Comparison of ENCODE assay signal across 8 cellular contexts in the genomic region with DNA sequence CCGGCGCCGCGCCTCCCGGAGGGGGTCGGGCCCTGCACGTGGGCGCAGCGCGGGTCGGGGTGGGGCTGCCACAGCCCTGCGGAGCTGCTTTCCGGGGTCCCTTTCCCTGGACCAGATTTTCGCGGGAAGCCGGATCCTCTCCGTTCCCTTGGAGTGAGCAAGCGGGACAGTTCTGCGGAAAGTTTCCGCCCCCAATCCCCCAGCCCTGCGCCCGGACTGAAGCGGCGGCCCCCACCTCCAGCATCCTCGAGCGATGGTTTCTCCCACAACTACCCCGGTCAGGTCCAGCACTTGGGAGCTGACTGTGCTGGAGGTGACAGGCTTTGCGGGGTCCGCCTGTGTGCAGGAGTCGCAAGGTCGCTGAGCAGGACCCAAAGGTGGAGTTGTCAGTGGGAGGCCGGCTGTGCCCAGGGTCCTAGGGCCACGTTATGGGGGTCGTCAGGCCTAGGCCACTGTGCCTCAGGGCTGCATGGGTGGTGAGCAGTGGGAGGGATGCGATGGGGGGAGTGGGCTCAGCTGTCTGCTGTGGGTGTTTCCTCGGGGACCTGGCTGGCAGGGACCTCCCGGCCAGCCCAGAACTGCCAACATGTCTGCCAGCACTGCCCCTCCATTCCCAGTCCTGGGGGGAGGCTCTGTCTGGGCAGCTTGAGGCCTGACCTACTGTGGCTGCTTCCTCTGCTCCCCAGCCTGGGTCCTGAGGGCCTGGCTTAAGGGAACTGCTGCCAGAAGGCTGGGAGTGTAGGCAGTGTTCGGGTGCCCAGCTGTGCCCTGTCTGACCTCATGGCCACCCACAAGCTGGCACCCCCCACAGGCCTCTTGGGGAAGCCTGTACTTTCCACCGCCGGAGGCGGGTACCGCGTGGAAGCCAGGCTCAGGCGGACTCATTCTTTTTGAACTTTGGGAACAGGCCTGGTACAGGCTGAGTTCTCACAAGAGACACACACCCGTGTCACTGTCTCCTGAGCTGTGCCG. TPM values are rescaled to one million over a fixed set of nuclear protein-coding genes. Genes with fewer than 3 reads are reported as not detected.
A peak's percentile ranks its signal among the peaks of the same experiment; 100 is the strongest.
DNase-seq lines count a peak whose midpoint lies in the region; ATAC-seq, FAIRE-seq and TF ChIP-seq lines count a peak whose summit lies in the region.

No MANE protein-coding gene starts in this region.

- H3K4me3 ChIP-seq in NT2/D1 (ENCODE audit: insufficient read length, low read depth) (peak overlapping the region; percentile 60), iPS-18a (ENCODE audit: low read length) (peak overlapping the region; percentile 78), gastrocnemius medialis (peak overlapping the region; percentile 47 to 72 (median 60))

- peaks cover 8% of the 10 kb centered on the region for H3K4me1 ChIP-seq in NT2/D1 (ENCODE audit: insufficient read depth, insufficient read length)
- peaks cover 27% of the 10 kb centered on the region for H3K4me1 ChIP-seq in iPS-18a (ENCODE audit: control insufficient read depth, low read depth, low read length)
- peaks cover 26 to 46% of the 10 kb centered on the region in 2 donors for H3K4me1 ChIP-seq in gastrocnemius medialis

- peak overlapping the region; percentile 64 to 89 (median 72) for H3K27ac Mint-ChIP-seq in brain

- peaks cover 0 to 7% (median 2%) of the 10 kb centered on the region in 5 experiments for H3K9me3 Mint-ChIP-seq in brain

- H3K4me1 Mint-ChIP-seq in brain, result peaks cover 78% of the 10 kb centered on the region

- FAIRE-seq in GM12892 (lab: Jason Lieb, UNC), result peak; percentile 66

- H3K36me3 Mint-ChIP-seq in brain, result peaks cover 9% of the 10 kb centered on the region

- ATAC-seq in gastrocnemius medialis, result peak in 1 of 2 donors; percentile 7

- peak overlapping the region; percentile 80 to 85 (median 82) for H3K4me3 Mint-ChIP-seq in brain

- intact Hi-C loops in gastrocnemius medialis (cut with DNase I; ENCODE audit: low total_unique reads), result loop anchor here (5.0 kb wide), 1 partner anchor 49 kb away; no protein-coding TSS in a partner anchor

- TF ChIP-seq POLR2A in GM12892 (IDR thresholded peaks at IDR 0.05; ENCODE audit: low read depth, low read length) (no peak), gastrocnemius medialis (IDR thresholded peaks at IDR 0.05) (no peak)

- H3K36me3 ChIP-seq in NT2/D1 (ENCODE audit: insufficient read depth, insufficient read length, low read length) (peaks cover 18% of the 10 kb centered on the region), iPS-18a (ENCODE audit: control insufficient read depth, low read depth, low read length) (no peaks in the 10 kb centered on the region), gastrocnemius medialis (no peaks in the 10 kb centered on the region)

- H3K27me3 ChIP-seq in NT2/D1 (ENCODE audit: insufficient read depth, insufficient read length) (no peaks in the 10 kb centered on the region), iPS-18a (ENCODE audit: control insufficient read depth, insufficient read depth, low read length) (no peaks in the 10 kb centered on the region), gastrocnemius medialis (no peaks in the 10 kb centered on the region)

- TF ChIP-seq CTCF in brain (conservative IDR thresholded peaks at IDR 0.05) (no peak), gastrocnemius medialis (IDR thresholded peaks at IDR 0.05 in 4 of 5, conservative IDR thresholded peaks at IDR 0.05 in 1 of 5) (no peak)

- H3K9me3 ChIP-seq in NT2/D1 (ENCODE audit: insufficient read depth, low read length) (no peaks in the 10 kb centered on the region), iPS-18a (ENCODE audit: control insufficient read depth, low read depth, low read length) (no peaks in the 10 kb centered on the region), gastrocnemius medialis (no peaks in the 10 kb centered on the region)

- in situ Hi-C loops in gastrocnemius medialis (cut with MboI; ENCODE audit: low sequenced_read_pairs in 4 of 4), result loop anchor here in 1 of 4 donors (10.0 kb wide), 1 partner anchor 61 kb away; no protein-coding TSS in a partner anchor

- H3K27me3 Mint-ChIP-seq in brain, result no peaks in the 10 kb centered on the region

- H3K9ac ChIP-seq in NT2/D1 (ENCODE audit: insufficient read length, low read depth), result peak overlapping the region; percentile 74
- peak overlapping the region; percentile 52 for H3K9ac ChIP-seq in iPS-18a (ENCODE audit: low read length)

- DNase-seq in GM12892 (ENCODE audit: insufficient read length), result no peak
- DNase-seq in HCEC 1CT, result peak; percentile 40
- no peak for DNase-seq in NT2/D1 (ENCODE audit: low read depth, low spot score)
- DNase-seq in gastrocnemius medialis, result no peak
- no peak for DNase-seq in NCI-H1048 (lab: John Stamatoyannopoulos, UW)
- no peak for DNase-seq in NCI-H748 (lab: John Stamatoyannopoulos, UW; ENCODE audit: unreplicated experiment)

- no peak overlapping the region for H3K27ac ChIP-seq in iPS-18a (ENCODE audit: low read length)
- peak overlapping the region; percentile 23 to 71 (median 38) for H3K27ac ChIP-seq in gastrocnemius medialis

RNA-seq across cellular contexts. Expression of a gene that starts 0.7 kb away (rescaled TPM):
- polyA plus RNA-seq in GM12892 (2012; ENCODE audit: missing spikeins), result 4.3 TPM
- 43.9 TPM for polyA plus RNA-seq in brain (ENCODE audit: insufficient read depth, low read depth, low replicate concordance)
- total RNA-seq in gastrocnemius medialis, result 10 to 100 TPM in 2 of 4 donors, 1 to 10 TPM in 2; 3.4 to 12.4 (median 9.6) TPM

RNA-seq across cellular contexts. Expression of a gene that starts 52.4 kb away (rescaled TPM):
- polyA plus RNA-seq in GM12892 (2012; ENCODE audit: missing spikeins), result 41.4 TPM
- polyA plus RNA-seq in brain (ENCODE audit: insufficient read depth, low read depth, low replicate concordance), result 30.1 TPM
- total RNA-seq in gastrocnemius medialis, result 10 to 100 TPM in 3 of 4 donors, 1 to 10 TPM in 1; 9.8 to 23.1 (median 11.5) TPM
